In genomic region chr10:77919713-77920108, GRCh38 we compare ENCODE assay signal across 12 cellular contexts. TPM values are rescaled to one million over a fixed set of nuclear protein-coding genes. Genes with fewer than 3 reads are reported as not detected.
DNase-seq lines count a peak whose midpoint lies in the region; ATAC-seq, FAIRE-seq and TF ChIP-seq lines count a peak whose summit lies in the region.
"Had no signal": no experiment of that assay in that cellular context is flagged by ENCODE, and none has a peak within 500 bp of the region (broad histone marks: within the 10 kb centered on the region; RNA-seq: fewer than 3 reads in every experiment).

No MANE protein-coding gene starts in this region.

- H3K27me3 ChIP-seq in PC-3 (ENCODE audit: low read length) (no peaks in the 10 kb centered on the region), H1 (replicated peaks in 1 of 4; ENCODE audit: control insufficient read depth in 3 of 4, extremely low read depth in 1 of 4, insufficient read depth in 3 of 4, low read length in 3 of 4) (no peaks in the 10 kb centered on the region)

- H3F3A ChIP-seq in PC-3 (ENCODE audit: low read length, unreplicated experiment), result peaks cover 7% of the 10 kb centered on the region

- no peak overlapping the region for H2BK5ac ChIP-seq in H1 (ENCODE audit: low read depth, low read length)

- POLR2A ChIA-PET in PC-3 (lab: Charles Lee; ENCODE audit: unreplicated experiment) (interaction anchor here (0.8 kb wide), 1 partner anchor 64 kb away, joined by 4 read pairs; no protein-coding TSS in a partner anchor), H1 (lab: Charles Lee; ENCODE audit: partially characterized antibody) (interaction anchor here (1.7 to 2.1 kb wide), 2 partner anchors 8 to 9 kb away, joined by 4 to 6 read pairs; no protein-coding TSS in a partner anchor)

- peaks cover 6% of the 10 kb centered on the region; the same call in 1 of the 2 replicates for H3K36me3 ChIP-seq in PC-3 (ENCODE audit: low read depth, low read length)
- no peaks in the 10 kb centered on the region; a peak in 1 of 8 replicates for H3K36me3 ChIP-seq in H1 (ENCODE audit: control insufficient read depth in 2 of 4, insufficient read depth in 4 of 4, low read length in 3 of 4)

- no peak overlapping the region for H3K23ac ChIP-seq in H1 (ENCODE audit: insufficient read length)

- TF ChIP-seq CTCF in PC-3 (conservative IDR thresholded peaks at IDR 0.05; ENCODE audit: low read depth, low read length), result no peak
- TF ChIP-seq CTCF in H1 (IDR thresholded peaks at IDR 0.05; ENCODE audit: control extremely low read depth in 1 of 3, insufficient read depth in 1 of 3, low read depth in 1 of 3, low read length in 3 of 3), result no peak

- H3K9me3 ChIP-seq in PC-3 (ENCODE audit: low read length) (no peaks in the 10 kb centered on the region), H1 (ENCODE audit: insufficient read depth in 2 of 2, low read depth in 1 of 2, low read length in 1 of 2) (no peaks in the 10 kb centered on the region)

- H3K79me1 ChIP-seq in H1 (ENCODE audit: low read depth, low read length), result peaks cover 20% of the 10 kb centered on the region

- H2AFZ ChIP-seq in PC-3 (ENCODE audit: low read length) (no peak overlapping the region), H1 (ENCODE audit: low read length) (no peak overlapping the region)

- no peaks in the 10 kb centered on the region for H3K23me2 ChIP-seq in H1 (ENCODE audit: low read depth, low read length)

- 88% methylated on average over 4 of the region's 4 CpGs; no CpG with 5 or more reads in 1 of the 2 experiments for WGBS in H1 (ENCODE audit: extremely low coverage in 1 of 2, insufficient coverage in 1 of 2, insufficient read length in 1 of 2, insufficient replicate concordance in 2 of 2, low coverage in 1 of 2, low lambda C conversion rate in 2 of 2, missing lambda C conversion rate in 1 of 2), 2 experiments

- TF ChIP-seq RAD21 in H1 (IDR thresholded peaks at IDR 0.05 in 1 of 2, conservative IDR thresholded peaks at IDR 0.05 in 1 of 2; ENCODE audit: low read depth in 2 of 2, low read length in 2 of 2), result no peak

- peak overlapping the region; percentile 39 for H3K4me2 ChIP-seq in PC-3 (ENCODE audit: low read length)
- H3K4me2 ChIP-seq in H1 (ENCODE audit: insufficient read depth in 1 of 2, low read depth in 2 of 2, low read length in 2 of 2), result no peak overlapping the region

- no peak overlapping the region for H4K91ac ChIP-seq in H1 (replicated peaks; ENCODE audit: insufficient read length, low read length)

- no peaks in the 10 kb centered on the region for H3K9me3 Mint-ChIP-seq in natural killer cell treated with Interleukin-12 subunit alpha and Interleukin-12 subunit beta and Interleukin-15 and Interleukin-18, amount 100 ng/mL, for 72 hours
- H3K9me3 Mint-ChIP-seq: nephron had no signal

- no peak overlapping the region for H2BK20ac ChIP-seq in H1 (ENCODE audit: low read length)

- H3K9ac ChIP-seq in PC-3 (ENCODE audit: low read length) (no peak overlapping the region), H1 (replicated peaks in 1 of 4; ENCODE audit: extremely low read depth in 1 of 4, low read depth in 3 of 4, low read length in 3 of 4) (0 out of 7 replicates have a peak overlapping the region, but pooled peaks of 1 of the 4 experiments have one; percentile 21)

- no peak overlapping the region for H2BK15ac ChIP-seq in H1 (ENCODE audit: low read length)

- no peaks in the 10 kb centered on the region for H3K9me2 ChIP-seq in PC-3 (replicated peaks; ENCODE audit: low read length)

- peaks cover 18% of the 10 kb centered on the region in 2 donors for H3K4me1 Mint-ChIP-seq in natural killer cell treated with Interleukin-12 subunit alpha and Interleukin-12 subunit beta and Interleukin-15 and Interleukin-18, amount 100 ng/mL, for 72 hours (ENCODE audit: low read depth in 2 of 2)

- no peak for TF ChIP-seq EP300 in H1 (IDR thresholded peaks at IDR 0.05; ENCODE audit: borderline replicate concordance in 1 of 2, low read depth in 2 of 2, low read length in 2 of 2)

- peak overlapping the region; percentile 23 for H3K27ac ChIP-seq in PC-3 (ENCODE audit: low read length)
- no peak overlapping the region for H3K27ac ChIP-seq in H1 (ENCODE audit: low read depth, low read length)

- DNase-seq in Daoy (ENCODE audit: low read depth) (peak; percentile 56), PC-3 (peak; percentile 99), H1 (ENCODE audit: low read depth in 1 of 2, low spot score in 2 of 2) (no peak), non-pigmented ciliary epithelial cell (ENCODE audit: low read depth) (peak; percentile 37), DMS79 treated with DMSO at 0.1 percent for 48 hours (lab: John Stamatoyannopoulos, UW) (no peak), inferior parietal cortex (ENCODE audit: extremely low spot score) (no peak)
- no peak for DNase-seq in natural killer cell treated with Interleukin-12 subunit alpha and Interleukin-12 subunit beta and Interleukin-15 and Interleukin-18, amount 100 ng/mL, for 72 hours (ENCODE audit: low spot score)
- DNase-seq: activated naive CD4-positive, alpha-beta T cell; effector CD8-positive, alpha-beta T cell; stimulated activated naive CD4-positive, alpha-beta T cell treated with Interleukin-2 at 50 U/mL for 16 hours had no signal

- no peaks in the 10 kb centered on the region for H3K27me3 Mint-ChIP-seq in natural killer cell treated with Interleukin-12 subunit alpha and Interleukin-12 subunit beta and Interleukin-15 and Interleukin-18, amount 100 ng/mL, for 72 hours

- H3K4me1 ChIP-seq in PC-3 (ENCODE audit: insufficient read depth, low read length) (peaks cover 49% of the 10 kb centered on the region), H1 (replicated peaks in 1 of 4; ENCODE audit: control insufficient read depth in 3 of 4, insufficient read depth in 4 of 4, low read length in 3 of 4) (peaks cover 0 to 12% (median 4%) of the 10 kb centered on the region in 4 experiments; a peak in 5 of 7 replicates)

- no peak for FAIRE-seq in H1 (lab: Jason Lieb, UNC)

- H2AK5ac ChIP-seq in H1 (ENCODE audit: low read depth, low read length), result peak overlapping the region; percentile 95

- H3K4me3 ChIP-seq in PC-3 (ENCODE audit: low read length) (no peak overlapping the region), H1 (ENCODE audit: extremely low read depth in 1 of 4, insufficient read depth in 2 of 4, low read depth in 3 of 4, low read length in 4 of 4) (no peak overlapping the region)

- H4K20me1 ChIP-seq in PC-3 (ENCODE audit: low read length) (peaks cover 47% of the 10 kb centered on the region), H1 (replicated peaks in 1 of 2; ENCODE audit: control insufficient read depth in 1 of 2, insufficient read depth in 2 of 2, low read length in 2 of 2) (peaks cover 2 to 14% of the 10 kb centered on the region in 2 experiments)

- H3K79me2 ChIP-seq in PC-3 (ENCODE audit: low read length) (peaks cover 99% of the 10 kb centered on the region), H1 (ENCODE audit: control insufficient read depth in 1 of 2, insufficient read depth in 2 of 2, low read length in 2 of 2) (peaks cover 4 to 91% of the 10 kb centered on the region in 2 experiments; a peak in 3 of 4 replicates)

- H2BK12ac ChIP-seq in H1 (ENCODE audit: low read depth, low read length), result no peak overlapping the region

- no TSS peak for BruUV-seq in PC-3 (replicated peaks; lab: Mats Ljungman, UMichigan)

- H3K18ac ChIP-seq in H1 (ENCODE audit: extremely low read depth, low read length), result no peak overlapping the region

- intact Hi-C loops in PC-3 (cut with micrococcal nuclease), result loop anchor here (10.0 kb wide), 1 partner anchor 755 kb away; no protein-coding TSS in a partner anchor

- CTCF ChIA-PET in PC-3 (lab: Charles Lee), result interaction anchor here (0.6 kb wide), 1 partner anchor 491 kb away, joined by 3 read pairs; no protein-coding TSS in a partner anchor
- CTCF ChIA-PET in H1 (lab: Charles Lee; ENCODE audit: partially characterized antibody), result interaction anchor here (1.3 to 4.9 kb wide), 5 partner anchors 11 to 55 kb away, joined by 4 to 36 read pairs (median 7); no protein-coding TSS in a partner anchor

- no peak overlapping the region for H3K4ac ChIP-seq in H1 (replicated peaks; ENCODE audit: insufficient read length, low read depth, low read length)

- ATAC-seq in PC-3 (peak; percentile 98), GM18505 (IDR thresholded peaks at IDR 0.05; ENCODE audit: unreplicated experiment) (no peak)
- ATAC-seq in natural killer cell treated with Interleukin-12 subunit alpha and Interleukin-12 subunit beta and Interleukin-15 and Interleukin-18, amount 100 ng/mL, for 72 hours, result no peak

- H4K5ac ChIP-seq in H1 (ENCODE audit: insufficient read length, low read depth, low read length), result no peak overlapping the region

- no peaks in the 10 kb centered on the region for H3K36me3 Mint-ChIP-seq in natural killer cell treated with Interleukin-12 subunit alpha and Interleukin-12 subunit beta and Interleukin-15 and Interleukin-18, amount 100 ng/mL, for 72 hours

- TF ChIP-seq POLR2A in H1 (IDR thresholded peaks at IDR 0.05; ENCODE audit: control extremely low read depth in 1 of 2, low read depth in 2 of 2, low read length in 2 of 2) (no peak), GM18505 (IDR thresholded peaks at IDR 0.05; ENCODE audit: borderline replicate concordance, extremely low read depth, insufficient read depth, insufficient read length) (no peak)

- no peak overlapping the region for H3K4me3 Mint-ChIP-seq in natural killer cell treated with Interleukin-12 subunit alpha and Interleukin-12 subunit beta and Interleukin-15 and Interleukin-18, amount 100 ng/mL, for 72 hours
- H3K4me3 Mint-ChIP-seq: nephron had no signal

- no peak overlapping the region for H4K8ac ChIP-seq in H1 (ENCODE audit: extremely low read depth, insufficient read depth, low read length)

- H2BK120ac ChIP-seq in H1 (replicated peaks; ENCODE audit: low read depth, low read length), result no peak overlapping the region

- no peak overlapping the region for H3K14ac ChIP-seq in H1 (ENCODE audit: insufficient read length)

- H3K56ac ChIP-seq in H1 (replicated peaks; ENCODE audit: insufficient read length, low read depth, low read length), result no peak overlapping the region

- H3K27ac Mint-ChIP-seq in natural killer cell treated with Interleukin-12 subunit alpha and Interleukin-12 subunit beta and Interleukin-15 and Interleukin-18, amount 100 ng/mL, for 72 hours, result no peak overlapping the region

TF ChIP-seq in H1, 55 proteins besides CTCF, POLR2A, EP300 and RAD21 (continues in another document):
- no peak for TF ChIP-seq YY1 (IDR thresholded peaks at IDR 0.05; ENCODE audit: low read depth, low read length)

RNA-seq across cellular contexts. Expression of gene DLG5, which starts 6.8 kb away (rescaled TPM):
- total RNA-seq in Daoy (2014; rRNA removed; shearing (Covaris generic)), result 8.6 and 25.2 TPM in 2 replicates
- total RNA-seq in PC-3 (2014; rRNA removed), result 118 and 158 TPM in 2 replicates
- 71.4 and 71.8 TPM in 2 replicates for total RNA-seq in H1 (2021; fragmentation: NEBNext Ultra II Directional; extraction: Animal tissue kit (Norgen Biotek cat#: 25700))
- 15.6 and 31.4 TPM in 2 replicates for polyA plus RNA-seq in H1 (2011; rRNA removed)
- polyA plus RNA-seq in H1 (2011; cell fraction: cytosol; rRNA removed), result 29.7 TPM
- 105 TPM for polyA plus RNA-seq in H1 (2011; cell fraction: nucleus; rRNA removed)
- polyA plus RNA-seq in H1 (2012, experiment 1 of 2), result 37.5 to 47.2 TPM (median 44.9 TPM) in 4 replicates
- polyA plus RNA-seq in H1 (2012, experiment 2 of 2), result 14.3 TPM
- polyA plus RNA-seq in H1 (2013, experiment 1 of 2), result 33.3 TPM
- 32.1 TPM for polyA plus RNA-seq in H1 (2013, experiment 2 of 2)
- polyA minus RNA-seq in H1 (2011; rRNA and poly(A)+ RNA removed), result 36.3 and 52.4 TPM in 2 replicates
- 34.0 TPM for polyA minus RNA-seq in H1 (2011; cell fraction: cytosol; rRNA and poly(A)+ RNA removed)
- polyA minus RNA-seq in H1 (2011; cell fraction: nucleus; rRNA and poly(A)+ RNA removed), result 45.7 TPM
- total RNA-seq in natural killer cell treated with Interleukin-12 subunit alpha and Interleukin-12 subunit beta and Interleukin-15 and Interleukin-18, amount 100 ng/mL, for 72 hours, result 10 to 100 TPM in 1 of 2 donors, 1 to 10 TPM in 1; 8.5 to 12.3 TPM

Comparison
In these comparisons a context has a peak if more than half of its experiments do, and no peak if none do; other contexts are left out.
1. DNase-seq: peak in Daoy (single experiment), PC-3 (single experiment) and non-pigmented ciliary epithelial cell (single experiment); none in H1 (0 of 2), DMS79 treated with DMSO at 0.1 percent for 48 hours (single experiment), inferior parietal cortex (single experiment) and natural killer cell treated with Interleukin-12 subunit alpha and Interleukin-12 subunit beta and Interleukin-15 and Interleukin-18, amount 100 ng/mL, for 72 hours (single experiment).